ENCODE assay signal across 8 cellular contexts in genomic region chr10:110556993-110557601, GRCh38. TPM values are rescaled to one million over a fixed set of nuclear protein-coding genes. Genes with fewer than 3 reads are reported as not detected.
DNase-seq lines count a peak whose midpoint lies in the region; ATAC-seq lines count a peak whose summit lies in the region.

No MANE protein-coding gene starts in this region.

- intact Hi-C loops in left cardiac atrium (cut with DNase I): no loop called here

- CTCF ChIA-PET in activated naive CD4-positive, alpha-beta T cell treated with anti-CD3 and anti-CD28 coated beads, Interleukin-2, amount 10 ng/mL, durations not matched to agents 7 days and 5 days (lab: Charles Lee): interaction anchor here (0.8 to 2.9 kb wide), 4 partner anchors 8 to 245 kb away, joined by 3 to 14 read pairs (median 3); no protein-coding TSS in a partner anchor

- peaks cover 64% of the 10 kb centered on the region for H3K27me3 Mint-ChIP-seq in activated naive CD4-positive, alpha-beta T cell treated with anti-CD3 and anti-CD28 coated beads, Interleukin-2, amount 10 ng/mL, durations not matched to agents 7 days and 5 days

- H3K4me1 Mint-ChIP-seq in activated naive CD4-positive, alpha-beta T cell treated with anti-CD3 and anti-CD28 coated beads, Interleukin-2, amount 10 ng/mL, durations not matched to agents 7 days and 5 days: peaks cover 6% of the 10 kb centered on the region

- ATAC-seq in HG03095 (IDR thresholded peaks at IDR 0.05; ENCODE audit: unreplicated experiment) (peak; percentile 72), left cardiac atrium (peak; percentile 46 to 50)

- no peaks in the 10 kb centered on the region for H3K9me3 Mint-ChIP-seq in activated naive CD4-positive, alpha-beta T cell treated with anti-CD3 and anti-CD28 coated beads, Interleukin-2, amount 10 ng/mL, durations not matched to agents 7 days and 5 days

- H3K27ac Mint-ChIP-seq in activated naive CD4-positive, alpha-beta T cell treated with anti-CD3 and anti-CD28 coated beads, Interleukin-2, amount 10 ng/mL, durations not matched to agents 7 days and 5 days: no peak overlapping the region

- H3K4me3 Mint-ChIP-seq in activated naive CD4-positive, alpha-beta T cell treated with anti-CD3 and anti-CD28 coated beads, Interleukin-2, amount 10 ng/mL, durations not matched to agents 7 days and 5 days: no peak overlapping the region

- DNase-seq in NCI-H1092 treated with DMSO at 0.1 percent for 48 hours (lab: John Stamatoyannopoulos, UW): peak; percentile 4
- no peak for DNase-seq in NCI-H1092 (lab: John Stamatoyannopoulos, UW)
- DNase-seq in SK-N-DZ (ENCODE audit: low spot score): peak; percentile 76
- peak; percentile 80 for DNase-seq in activated naive CD4-positive, alpha-beta T cell treated with anti-CD3 and anti-CD28 coated beads, Interleukin-2, amount 10 ng/mL, durations not matched to agents 7 days and 5 days
- DNase-seq in left cardiac atrium: peak; percentile 55
- DNase-seq in stimulated activated CD4-positive, alpha-beta T cell treated with anti-CD3 and anti-CD28 coated beads, Interleukin-1b, Interleukin-23, amount 100 ng/mL, for 1 hour (ENCODE audit: low read depth in 2 of 2): peak; percentile 32 to 54
- no peak for DNase-seq in NK-92 treated with Interleukin-12 subunit alpha and Interleukin-12 subunit beta, amount 100 ng/mL, for 24 hours (lab: John Stamatoyannopoulos, UW)

- no peaks in the 10 kb centered on the region for H3K36me3 Mint-ChIP-seq in activated naive CD4-positive, alpha-beta T cell treated with anti-CD3 and anti-CD28 coated beads, Interleukin-2, amount 10 ng/mL, durations not matched to agents 7 days and 5 days

RNA-seq across cellular contexts. Expression of gene SMC3, which starts 10.4 kb away (rescaled TPM):
- 89.6 and 93.7 TPM in 2 replicates for polyA plus RNA-seq in SK-N-DZ (2014; cell fraction: cytosol; rRNA removed)
- 61.8 and 76.4 TPM in 2 replicates for polyA plus RNA-seq in SK-N-DZ (2014; cell fraction: nucleus; rRNA removed)
- total RNA-seq in left cardiac atrium: 10 to 100 TPM; 23.8 to 24.4 TPM

RNA-seq across cellular contexts. Expression of gene DUSP5, which starts 59.4 kb away (rescaled TPM):
- not detected in 2 replicates for polyA plus RNA-seq in SK-N-DZ (2014; cell fraction: cytosol; rRNA removed)
- polyA plus RNA-seq in SK-N-DZ (2014; cell fraction: nucleus; rRNA removed): 0.05 TPM in 1 of 2 replicates, not detected in the other
- 10 to 100 TPM in 1 of 2 donors, 1 to 10 TPM in 1; 8.9 to 14.3 TPM for total RNA-seq in left cardiac atrium

Comparison
In these comparisons a context has a peak if more than half of its experiments do, and no peak if none do; other contexts are left out.
1. DNase-seq: peak in NCI-H1092 treated with DMSO at 0.1 percent for 48 hours (single experiment), SK-N-DZ (single experiment), activated naive CD4-positive, alpha-beta T cell treated with anti-CD3 and anti-CD28 coated beads, Interleukin-2, amount 10 ng/mL, durations not matched to agents 7 days and 5 days (single experiment), left cardiac atrium (single experiment) and stimulated activated CD4-positive, alpha-beta T cell treated with anti-CD3 and anti-CD28 coated beads, Interleukin-1b, Interleukin-23, amount 100 ng/mL, for 1 hour (2 of 2); none in NCI-H1092 (single experiment) and NK-92 treated with Interleukin-12 subunit alpha and Interleukin-12 subunit beta, amount 100 ng/mL, for 24 hours (single experiment).